ENCODE assay signal across 27 cellular contexts in genomic region chr20:24493181-24493580, GRCh38. TPM values are rescaled to one million over a fixed set of nuclear protein-coding genes. Genes with fewer than 3 reads are reported as not detected.
"Had no signal": no experiment of that assay in that cellular context is flagged by ENCODE, and none has a peak within 500 bp of the region (broad histone marks: within the 10 kb centered on the region; RNA-seq: fewer than 3 reads in every experiment).

No MANE protein-coding gene starts in this region.

- H3K27ac ChIP-seq: ascending aorta, body of pancreas, Peyer's patch, RWPE1, SJCRH30, VCaP had no signal

- H3K36me3 Mint-ChIP-seq: activated CD8-positive, alpha-beta memory T cell treated with anti-CD3 and anti-CD28 coated beads, Interleukin-2, amount 10 ng/mL, durations not matched to agents 7 days and 5 days; activated naive CD4-positive, alpha-beta T cell treated with anti-CD3 and anti-CD28 coated beads, Interleukin-2, amount 50 U/mL, for 24 hours had no signal

- H3K4me1 Mint-ChIP-seq: activated CD4-positive, alpha-beta T cell treated with anti-CD3 and anti-CD28 coated beads, Interleukin-2, amount 10 ng/mL, durations not matched to agents 24 days and 14 days; activated CD8-positive, alpha-beta memory T cell treated with anti-CD3 and anti-CD28 coated beads, Interleukin-2, amount 10 ng/mL, durations not matched to agents 7 days and 5 days; activated naive CD4-positive, alpha-beta T cell treated with anti-CD3 and anti-CD28 coated beads, Interleukin-2, amount 50 U/mL, for 24 hours; central memory CD8-positive, alpha-beta T cell had no signal

- H3K9me3 ChIP-seq: ascending aorta, body of pancreas, Peyer's patch, SJCRH30, SK-N-SH had no signal

- DNase-seq: activated CD4-positive, alpha-beta T cell treated with anti-CD3 and anti-CD28 coated beads, Interleukin-2, amount 10 ng/mL, durations not matched to agents 24 days and 14 days; activated CD4-positive, alpha-beta T cell treated with anti-CD3 and anti-CD28 coated beads, Interleukin-2, amount 50 U/mL, for 48 hours; activated CD4-positive, CD25-positive, alpha-beta regulatory T cell treated with anti-CD3 and anti-CD28 coated beads, Interleukin-2, amount 50 U/mL, for 72 hours; activated CD8-positive, alpha-beta memory T cell treated with anti-CD3 and anti-CD28 coated beads, Interleukin-2, amount 10 ng/mL, durations not matched to agents 7 days and 5 days; activated effector memory CD4-positive, alpha-beta T cell treated with Interleukin-2 at 50 U/mL for 16 hours; activated naive CD4-positive, alpha-beta T cell; activated T-cell treated with anti-CD3 and anti-CD28 coated beads, Interleukin-2, amount 50 U/mL, for 24 hours; body of pancreas; NCI-H1092; NCI-H1417; NCI-H187; NCI-H2081; NCI-H510A treated with DMSO at 0.1 percent for 48 hours; NCI-H69; Peyer's patch; Right ventricle myocardium superior; SJCRH30; SK-N-SH; T-helper 1 cell had no signal

- H3K9ac ChIP-seq: SK-N-SH had no signal

- H3K27ac Mint-ChIP-seq: activated CD4-positive, alpha-beta T cell treated with anti-CD3 and anti-CD28 coated beads, Interleukin-2, amount 10 ng/mL, durations not matched to agents 24 days and 14 days; activated CD8-positive, alpha-beta memory T cell treated with anti-CD3 and anti-CD28 coated beads, Interleukin-2, amount 10 ng/mL, durations not matched to agents 7 days and 5 days; activated naive CD4-positive, alpha-beta T cell treated with anti-CD3 and anti-CD28 coated beads, Interleukin-2, amount 50 U/mL, for 24 hours; activated T-cell treated with anti-CD3 and anti-CD28 coated beads, Interleukin-2, amount 50 U/mL, for 24 hours; activated T-helper 1 cell treated with anti-CD3 and anti-CD28 coated beads, Interleukin-12 subunit alpha, Interleukin-12 subunit beta, Interleukin-2, Interleukin-4 antibody, amounts not matched to agents 30 ng/mL and 10 ng/mL and 1 ng/mL, durations not matched to agents 14 hours and 24 hours and 36 hours had no signal

- H3K4me1 ChIP-seq: ascending aorta, body of pancreas, Peyer's patch, SJCRH30 had no signal

- H3K4me3 Mint-ChIP-seq: activated CD4-positive, alpha-beta T cell treated with anti-CD3 and anti-CD28 coated beads, Interleukin-2, amount 10 ng/mL, durations not matched to agents 24 days and 14 days; activated CD8-positive, alpha-beta memory T cell treated with anti-CD3 and anti-CD28 coated beads, Interleukin-2, amount 10 ng/mL, durations not matched to agents 7 days and 5 days; activated naive CD4-positive, alpha-beta T cell treated with anti-CD3 and anti-CD28 coated beads, Interleukin-2, amount 50 U/mL, for 24 hours; activated T-cell treated with anti-CD3 and anti-CD28 coated beads, Interleukin-2, amount 50 U/mL, for 24 hours; activated T-helper 1 cell treated with anti-CD3 and anti-CD28 coated beads, Interleukin-12 subunit alpha, Interleukin-12 subunit beta, Interleukin-2, Interleukin-4 antibody, amounts not matched to agents 30 ng/mL and 10 ng/mL and 1 ng/mL, durations not matched to agents 14 hours and 24 hours and 36 hours; central memory CD8-positive, alpha-beta T cell had no signal

- H3K4me3 ChIP-seq: ascending aorta, body of pancreas, Peyer's patch, SJCRH30 had no signal

- ATAC-seq: activated CD8-positive, alpha-beta memory T cell treated with anti-CD3 and anti-CD28 coated beads, Interleukin-2, amount 10 ng/mL, durations not matched to agents 7 days and 5 days; body of pancreas had no signal

- H3K27me3 Mint-ChIP-seq: activated CD4-positive, alpha-beta T cell treated with anti-CD3 and anti-CD28 coated beads, Interleukin-2, amount 10 ng/mL, durations not matched to agents 24 days and 14 days; activated CD8-positive, alpha-beta memory T cell treated with anti-CD3 and anti-CD28 coated beads, Interleukin-2, amount 10 ng/mL, durations not matched to agents 7 days and 5 days; activated naive CD4-positive, alpha-beta T cell treated with anti-CD3 and anti-CD28 coated beads, Interleukin-2, amount 50 U/mL, for 24 hours; activated T-cell treated with anti-CD3 and anti-CD28 coated beads, Interleukin-2, amount 50 U/mL, for 24 hours had no signal

- H3K9me3 Mint-ChIP-seq: activated CD4-positive, alpha-beta T cell treated with anti-CD3 and anti-CD28 coated beads, Interleukin-2, amount 10 ng/mL, durations not matched to agents 24 days and 14 days; activated naive CD4-positive, alpha-beta T cell treated with anti-CD3 and anti-CD28 coated beads, Interleukin-2, amount 50 U/mL, for 24 hours; activated T-cell treated with anti-CD3 and anti-CD28 coated beads, Interleukin-2, amount 50 U/mL, for 24 hours; activated T-helper 1 cell treated with anti-CD3 and anti-CD28 coated beads, Interleukin-12 subunit alpha, Interleukin-12 subunit beta, Interleukin-2, Interleukin-4 antibody, amounts not matched to agents 30 ng/mL and 10 ng/mL and 1 ng/mL, durations not matched to agents 14 hours and 24 hours and 36 hours; central memory CD8-positive, alpha-beta T cell had no signal

- H3K36me3 ChIP-seq: ascending aorta, Peyer's patch, SJCRH30 had no signal

- H3K27me3 ChIP-seq: ascending aorta, body of pancreas, Peyer's patch, SJCRH30 had no signal

RNA-seq across cellular contexts. Expression of gene SYNDIG1, which starts 23.8 kb away (rescaled TPM):
- total RNA-seq: activated CD4-positive, alpha-beta T cell treated with anti-CD3 and anti-CD28 coated beads, Interleukin-2, amount 10 ng/mL, durations not matched to agents 24 days and 14 days; activated CD8-positive, alpha-beta memory T cell treated with anti-CD3 and anti-CD28 coated beads, Interleukin-2, amount 10 ng/mL, durations not matched to agents 7 days and 5 days; activated T-helper 1 cell treated with anti-CD3 and anti-CD28 coated beads, Interleukin-12 subunit alpha, Interleukin-12 subunit beta, Interleukin-2, Interleukin-4 antibody, amounts not matched to agents 30 ng/mL and 10 ng/mL and 1 ng/mL, durations not matched to agents 14 hours and 24 hours and 36 hours; M059J; SJCRH30; T-helper 2 cell treated with Interferon-gamma antibody and Interleukin-4, amounts not matched to agents 100 ng/mL and 5 ng/mL, for 36 hours had no signal
- polyA plus RNA-seq: SK-N-SH had no signal
